Comparison of ENCODE assay signal across 21 cellular contexts in the genomic region with DNA sequence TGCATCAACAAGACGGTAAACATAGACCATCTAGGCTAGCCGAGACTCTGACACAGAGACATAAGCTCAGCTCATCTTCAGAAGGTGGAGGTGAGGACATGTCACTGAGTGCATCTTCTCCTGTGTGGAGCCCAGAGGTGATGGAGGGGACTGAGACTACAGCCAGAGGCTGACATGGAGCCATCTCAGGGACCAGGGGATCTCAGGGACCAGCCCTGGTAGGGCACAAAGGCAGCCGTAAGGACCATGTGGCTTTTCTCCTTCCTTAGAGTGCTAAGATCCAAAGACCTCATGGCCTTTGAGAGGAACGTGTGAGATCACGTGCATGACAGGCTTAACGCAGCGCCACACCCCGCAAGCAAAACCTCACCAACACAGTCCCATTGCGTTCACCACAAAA.
"Had no signal": no experiment of that assay in that cellular context is flagged by ENCODE, and none has a peak within 500 bp of the region (broad histone marks: within the 10 kb centered on the region; RNA-seq: fewer than 3 reads in every experiment).

No MANE protein-coding gene starts in this region.

- DNase-seq: cortex of kidney; head of caudate nucleus; left cardiac atrium; left lung; mesenchymal stem cell; mucosa of descending colon; naive B cell; small intestine; stimulated activated CD4-positive, alpha-beta T cell treated with anti-CD3 and anti-CD28 coated beads, Interleukin-2, amount 100 ng/mL, for 24 hours; stimulated activated CD4-positive, alpha-beta T cell treated with anti-CD3 and anti-CD28 coated beads, Interleukin-4, amount 100 ng/mL, for 24 hours; stimulated activated naive CD4-positive, alpha-beta T cell treated with Interleukin-2 at 50 U/mL for 16 hours; stomach had no signal

- H3K9me3 Mint-ChIP-seq: mesothelial cell of epicardium; natural killer cell treated with Interleukin-12 subunit alpha and Interleukin-12 subunit beta and Interleukin-15 and Interleukin-18, amount 100 ng/mL, for 72 hours; neural progenitor cell; stimulated activated effector memory CD8-positive, alpha-beta T cell treated with anti-CD3 and anti-CD28 coated beads, Interleukin-12 subunit alpha, Interleukin-12 subunit beta, amount 100 ng/mL, for 72 hours; type B pancreatic cell had no signal

- H3K27ac ChIP-seq: left lung, neural progenitor cell, prostate gland, right atrium auricular region had no signal

- H3K4me1 Mint-ChIP-seq: naive B cell; stimulated activated effector memory CD8-positive, alpha-beta T cell treated with anti-CD3 and anti-CD28 coated beads, Interleukin-12 subunit alpha, Interleukin-12 subunit beta, amount 100 ng/mL, for 72 hours had no signal

- H3K4me1 ChIP-seq: left lung, neural progenitor cell had no signal

- H3K27me3 Mint-ChIP-seq: type B pancreatic cell had no signal

- H3K27me3 ChIP-seq: left lung, neural progenitor cell, right atrium auricular region, stomach, tibial artery had no signal

- H3K4me2 ChIP-seq: neural progenitor cell had no signal

- H3K36me3 ChIP-seq: neural progenitor cell, prostate gland had no signal

- H2AFZ ChIP-seq: neural progenitor cell had no signal

- H3K27ac Mint-ChIP-seq: naive B cell; natural killer cell treated with Interleukin-12 subunit alpha and Interleukin-12 subunit beta and Interleukin-15 and Interleukin-18, amount 100 ng/mL, for 72 hours; neural progenitor cell; stimulated activated effector memory CD8-positive, alpha-beta T cell treated with anti-CD3 and anti-CD28 coated beads, Interleukin-12 subunit alpha, Interleukin-12 subunit beta, amount 100 ng/mL, for 72 hours; type B pancreatic cell had no signal

- H3K4me3 ChIP-seq: left lung, mucosa of descending colon, neural progenitor cell, prostate gland, right atrium auricular region, stomach, tibial artery had no signal

- H3K36me3 Mint-ChIP-seq: naive B cell; natural killer cell treated with Interleukin-12 subunit alpha and Interleukin-12 subunit beta and Interleukin-15 and Interleukin-18, amount 100 ng/mL, for 72 hours; stimulated activated effector memory CD8-positive, alpha-beta T cell treated with anti-CD3 and anti-CD28 coated beads, Interleukin-12 subunit alpha, Interleukin-12 subunit beta, amount 100 ng/mL, for 72 hours had no signal

- H3K4me3 Mint-ChIP-seq: mesothelial cell of epicardium; naive B cell; natural killer cell treated with Interleukin-12 subunit alpha and Interleukin-12 subunit beta and Interleukin-15 and Interleukin-18, amount 100 ng/mL, for 72 hours; neural progenitor cell; stimulated activated effector memory CD8-positive, alpha-beta T cell treated with anti-CD3 and anti-CD28 coated beads, Interleukin-12 subunit alpha, Interleukin-12 subunit beta, amount 100 ng/mL, for 72 hours; type B pancreatic cell had no signal

- H3K9me3 ChIP-seq: left lung, mucosa of descending colon, prostate gland, right atrium auricular region, stomach, tibial artery had no signal

- FAIRE-seq: frontal cortex, small intestine had no signal

- H3K9ac ChIP-seq: neural progenitor cell had no signal
